ENCODE assay signal across 8 cellular contexts in genomic region chr20:17968366-17969275, GRCh38. TPM values are rescaled to one million over a fixed set of nuclear protein-coding genes. Genes with fewer than 3 reads are reported as not detected.
DNase-seq lines count a peak whose midpoint lies in the region; ATAC-seq, FAIRE-seq and TF ChIP-seq lines count a peak whose summit lies in the region.

Gene MGME1, plus strand, starts transcription at chr20:17969018. Its CDS starts 842 bp downstream, at chr20:17969860.
Gene SNX5, minus strand, starts transcription at chr20:17968794. Its CDS starts 369 bp downstream, at chr20:17968425.

- peak within 1 kb of the TSS; percentile 74 to 95 for H3K4me3 ChIP-seq in kidney (ENCODE audit: low read length in 2 of 2)

- intact Hi-C loops in kidney (cut with DNase I), result no loop called here

- no peaks in the 10 kb centered on the region for H3K27me3 Mint-ChIP-seq in chondrocyte (ENCODE audit: low read depth)

- peak within 1 kb of the TSS; percentile 73 for H3K4me3 Mint-ChIP-seq in chondrocyte (ENCODE audit: unreplicated experiment)

- H3K36me3 ChIP-seq in kidney (ENCODE audit: control insufficient read depth in 1 of 2, insufficient read depth in 2 of 2, low read length in 2 of 2), result no peaks in the 10 kb centered on the region

- peak; percentile 98 for TF ChIP-seq POLR2A in GM19193 (IDR thresholded peaks at IDR 0.05; ENCODE audit: extremely low read depth, insufficient read depth, insufficient read length)

- DNase-seq in AML-193 (lab: John Stamatoyannopoulos, UW) (peak; percentile 96 to 97), NCI-H510A treated with DMSO at 0.1 percent for 48 hours (lab: John Stamatoyannopoulos, UW) (peak; percentile 99), chondrocyte (ENCODE audit: low spot score) (peak; percentile 100), kidney (peak; percentile 100)
- peak; percentile 98 for DNase-seq in activated CD4-positive, alpha-beta T cell treated with anti-CD3 and anti-CD28 coated beads for 24 hours (ENCODE audit: low read depth in 2 of 2)
- peak; percentile 100 for DNase-seq in stimulated activated CD4-positive, alpha-beta T cell treated with anti-CD3 and anti-CD28 coated beads, Interleukin-15, amount 100 ng/mL, for 24 hours

- H3K36me3 Mint-ChIP-seq in chondrocyte (ENCODE audit: low read depth), result peaks cover 1% of the 10 kb centered on the region

- peaks cover 22 to 38% of the 10 kb centered on the region in 2 donors for H3K4me1 ChIP-seq in kidney (ENCODE audit: control insufficient read depth in 1 of 2, insufficient read depth in 1 of 2, low read depth in 1 of 2, low read length in 2 of 2)

- peak within 1 kb of the TSS; percentile 74 to 88 for H3K9ac ChIP-seq in kidney (ENCODE audit: low read length in 2 of 2)

- peak; percentile 14 for TF ChIP-seq CTCF in chondrocyte (IDR thresholded peaks at IDR 0.05)
- no peak for TF ChIP-seq CTCF in kidney (IDR thresholded peaks at IDR 0.05; ENCODE audit: borderline replicate concordance, extremely low read depth, insufficient read depth)

- peak; percentile 85 for ATAC-seq in HG03439 (IDR thresholded peaks at IDR 0.05; ENCODE audit: unreplicated experiment)

- peaks cover 70% of the 10 kb centered on the region for H3K4me1 Mint-ChIP-seq in chondrocyte (ENCODE audit: low read depth)

- peak within 1 kb of the TSS; percentile 99 for H3K27ac Mint-ChIP-seq in chondrocyte (ENCODE audit: unreplicated experiment)

- peak; percentile 19 for FAIRE-seq in kidney (lab: Jason Lieb, UNC)

- H3K9me3 Mint-ChIP-seq in chondrocyte (ENCODE audit: low read depth), result no peaks in the 10 kb centered on the region

- H3K9me3 ChIP-seq in kidney (ENCODE audit: control insufficient read depth in 1 of 2, low read length in 2 of 2), result no peaks in the 10 kb centered on the region

- peak within 1 kb of the TSS; percentile 99 for H3K27ac ChIP-seq in kidney (ENCODE audit: low read depth in 2 of 2, low read length in 2 of 2)

RNA-seq across cellular contexts. Expression of gene MGME1, which starts in this region (rescaled TPM):
- total RNA-seq in chondrocyte (13.6 to 21.3 TPM (median 15.1 TPM) in 3 replicates), kidney (15.5 TPM)
- polyA plus RNA-seq in kidney (ENCODE audit: insufficient read depth, low read depth, low replicate concordance), result 16.7 TPM

RNA-seq across cellular contexts. Expression of gene SNX5, which starts in this region (rescaled TPM):
- total RNA-seq in chondrocyte, result 74.1 to 133 TPM (median 82.5 TPM) in 3 replicates
- total RNA-seq in kidney, result 94.9 TPM
- 133 TPM for polyA plus RNA-seq in kidney (ENCODE audit: insufficient read depth, low read depth, low replicate concordance)

Comparison
In these comparisons a context has a peak if more than half of its experiments do, and no peak if none do; other contexts are left out.
1. Peak in every context shown above with its lines: DNase-seq, ATAC-seq, H3K4me3 ChIP-seq and H3K27ac ChIP-seq.